In the genomic region with DNA sequence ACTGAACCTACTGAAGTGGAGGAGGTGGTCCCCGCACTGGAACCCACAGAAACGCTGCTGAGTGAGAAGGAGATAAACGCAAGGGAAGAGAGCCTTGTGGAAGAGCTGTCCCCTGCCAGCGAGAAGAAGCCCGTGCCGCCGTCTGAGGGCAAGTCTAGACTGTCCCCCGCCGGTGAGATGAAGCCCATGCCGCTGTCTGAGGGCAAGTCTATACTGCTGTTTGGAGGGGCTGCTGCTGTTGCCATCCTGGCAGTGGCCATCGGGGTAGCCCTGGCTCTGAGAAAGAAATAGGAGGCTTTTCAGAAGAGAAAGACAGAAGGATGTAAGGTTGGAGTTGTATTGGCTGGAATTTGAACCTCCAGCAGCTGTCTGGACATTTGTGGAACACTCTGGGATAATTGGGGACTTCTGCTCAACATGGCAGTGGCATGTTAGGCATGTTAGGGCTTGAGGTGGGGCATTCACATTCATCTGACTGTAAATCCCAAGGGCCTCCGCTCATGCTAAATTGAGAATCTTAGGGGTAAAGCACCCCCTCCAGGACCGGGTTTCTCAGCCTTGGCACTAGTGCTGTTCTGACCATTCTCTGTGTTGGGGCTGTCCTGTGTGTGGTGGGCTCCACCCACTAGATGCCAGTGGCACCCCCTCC, we compare ENCODE assay signal across 17 cellular contexts. TPM values are rescaled to one million over a fixed set of nuclear protein-coding genes. Genes with fewer than 3 reads are reported as not detected.
A peak's percentile ranks its signal among the peaks of the same experiment; 100 is the strongest.
DNase-seq lines count a peak whose midpoint lies in the region; ATAC-seq, FAIRE-seq and TF ChIP-seq lines count a peak whose summit lies in the region.
"Had no signal": no experiment of that assay in that cellular context is flagged by ENCODE, and none has a peak within 500 bp of the region (broad histone marks: within the 10 kb centered on the region; RNA-seq: fewer than 3 reads in every experiment).

No MANE protein-coding gene starts in this region.

- POLR2A ChIA-PET in naive thymus-derived CD4-positive, alpha-beta T cell (lab: Charles Lee): interaction anchor here (1.0 kb wide), 1 partner anchor 13 kb away, joined by 3 read pairs; no protein-coding TSS in a partner anchor

- peak overlapping the region; percentile 64 to 88 (median 79) for H3K4me2 ChIP-seq in BLaER1 treated with 17β-estradiol and CSF1 and Interleukin-3, amounts not matched to agents 10 nM and 100 nM
- peak overlapping the region; percentile 36 for H3K4me2 ChIP-seq in astrocyte (ENCODE audit: low read length)

- H3K36me3 Mint-ChIP-seq in HFFc6 (ENCODE audit: low read depth) (peaks cover 34% of the 10 kb centered on the region), astrocyte (ENCODE audit: low read depth, unreplicated experiment) (peaks cover 30% of the 10 kb centered on the region)
- peaks cover 4 to 17% (median 15%) of the 10 kb centered on the region in 5 donors for H3K36me3 Mint-ChIP-seq in naive thymus-derived CD4-positive, alpha-beta T cell

- no peak for ATAC-seq in naive thymus-derived CD4-positive, alpha-beta T cell
- ATAC-seq in GM19023 (IDR thresholded peaks at IDR 0.05; ENCODE audit: unreplicated experiment): no peak
- ATAC-seq: left lung, pancreas had no signal

- H4K20me1 ChIP-seq in BLaER1 treated with 17β-estradiol and CSF1 and Interleukin-3, amounts not matched to agents 10 nM and 100 nM: peaks cover 0 to 60% (median 31%) of the 10 kb centered on the region in 11 experiments; a peak in 15 of 22 replicates
- peaks cover 33% of the 10 kb centered on the region for H4K20me1 ChIP-seq in astrocyte (ENCODE audit: insufficient read depth, low read length)

- peak overlapping the region in 7 of 11 experiments; percentile 11 to 50 (median 40); a peak in 9 of 22 replicates for H3K9ac ChIP-seq in BLaER1 treated with 17β-estradiol and CSF1 and Interleukin-3, amounts not matched to agents 10 nM and 100 nM
- H3K9ac ChIP-seq in astrocyte (ENCODE audit: low read length): peak overlapping the region; percentile 32

- TF ChIP-seq CTCF in HFFc6 (IDR thresholded peaks at IDR 0.05) (no peak), astrocyte (IDR thresholded peaks at IDR 0.05; ENCODE audit: insufficient read depth, low read depth, low read length) (no peak)

- H3K27me3 Mint-ChIP-seq in HFFc6 (ENCODE audit: insufficient read depth) (no peaks in the 10 kb centered on the region; the same call in none of the 2 replicates), astrocyte (ENCODE audit: low read depth, unreplicated experiment) (no peaks in the 10 kb centered on the region)
- no peaks in the 10 kb centered on the region for H3K27me3 Mint-ChIP-seq in naive thymus-derived CD4-positive, alpha-beta T cell
- H3K27me3 Mint-ChIP-seq: activated CD8-positive, alpha-beta memory T cell treated with anti-CD3 and anti-CD28 coated beads, Interleukin-2, amount 10 ng/mL, durations not matched to agents 7 days and 5 days had no signal

- FAIRE-seq in astrocyte (lab: Jason Lieb, UNC) (no peak), H54 (lab: Jason Lieb, UNC) (no peak)
- FAIRE-seq: GM12892, pancreas had no signal

- H3K9me3 ChIP-seq in BLaER1 treated with 17β-estradiol and CSF1 and Interleukin-3, amounts not matched to agents 10 nM and 100 nM (replicated peaks in 1 of 11): no peaks in the 10 kb centered on the region
- H3K9me3 ChIP-seq in astrocyte (ENCODE audit: insufficient read depth, low read depth, low read length): no peaks in the 10 kb centered on the region
- H3K9me3 ChIP-seq in naive thymus-derived CD4-positive, alpha-beta T cell (ENCODE audit: control insufficient read depth in 2 of 3, low read length in 3 of 3): no peaks in the 10 kb centered on the region
- H3K9me3 ChIP-seq: BE2C, left lung, pancreas, SJCRH30, thyroid gland had no signal

- H3K4me3 Mint-ChIP-seq in HFFc6: peak overlapping the region; percentile 79
- no peak overlapping the region for H3K4me3 Mint-ChIP-seq in astrocyte (ENCODE audit: unreplicated experiment)
- H3K4me3 Mint-ChIP-seq in naive thymus-derived CD4-positive, alpha-beta T cell: no peak overlapping the region
- H3K4me3 Mint-ChIP-seq: activated CD8-positive, alpha-beta memory T cell treated with anti-CD3 and anti-CD28 coated beads, Interleukin-2, amount 10 ng/mL, durations not matched to agents 7 days and 5 days had no signal

- H3K9me3 Mint-ChIP-seq in HFFc6 (no peaks in the 10 kb centered on the region), astrocyte (ENCODE audit: unreplicated experiment) (no peaks in the 10 kb centered on the region)
- no peaks in the 10 kb centered on the region for H3K9me3 Mint-ChIP-seq in naive thymus-derived CD4-positive, alpha-beta T cell

- H3K36me3 ChIP-seq in BLaER1 treated with 17β-estradiol and CSF1 and Interleukin-3, amounts not matched to agents 10 nM and 100 nM: peaks cover 42 to 60% (median 50%) of the 10 kb centered on the region in 11 experiments
- peaks cover 29% of the 10 kb centered on the region for H3K36me3 ChIP-seq in astrocyte (ENCODE audit: insufficient read depth, low read length)
- H3K36me3 ChIP-seq in naive thymus-derived CD4-positive, alpha-beta T cell (ENCODE audit: control insufficient read depth in 2 of 3, insufficient read depth in 3 of 3, low read length in 3 of 3): peaks cover 0 to 48% (median 3%) of the 10 kb centered on the region in 3 experiments

- peaks cover 23% of the 10 kb centered on the region for H3K79me2 ChIP-seq in astrocyte (ENCODE audit: insufficient read depth, low read length)

- no peak overlapping the region for H2AFZ ChIP-seq in astrocyte (ENCODE audit: low read depth, low read length)

- TF ChIP-seq POLR2A in H54 (IDR thresholded peaks at IDR 0.05; ENCODE audit: low read depth, low read length): no peak

- CTCF ChIA-PET in naive thymus-derived CD4-positive, alpha-beta T cell (lab: Charles Lee): no interaction called here

- no peaks in the 10 kb centered on the region for H3K27me3 ChIP-seq in BLaER1 treated with 17β-estradiol and CSF1 and Interleukin-3, amounts not matched to agents 10 nM and 100 nM
- H3K27me3 ChIP-seq in astrocyte (ENCODE audit: insufficient read depth, low read length): no peaks in the 10 kb centered on the region
- no peaks in the 10 kb centered on the region for H3K27me3 ChIP-seq in naive thymus-derived CD4-positive, alpha-beta T cell (ENCODE audit: control insufficient read depth in 2 of 2, insufficient read depth in 2 of 2, low read length in 2 of 2)
- H3K27me3 ChIP-seq: BE2C, left lung, pancreas, SJCRH30, thyroid gland had no signal

- H3K27ac ChIP-seq in BLaER1 treated with 17β-estradiol and CSF1 and Interleukin-3, amounts not matched to agents 10 nM and 100 nM: peak overlapping the region in 8 of 11 experiments; percentile 7 to 45 (median 28); a peak in 11 of 22 replicates
- peak overlapping the region; percentile 43 for H3K27ac ChIP-seq in astrocyte (ENCODE audit: low read depth, low read length)
- peak overlapping the region; percentile 53 for H3K27ac ChIP-seq in naive thymus-derived CD4-positive, alpha-beta T cell (ENCODE audit: low read depth, low read length)
- H3K27ac ChIP-seq: pancreas, SJCRH30, thyroid gland had no signal

- peak overlapping the region; percentile 99 for H3K27ac Mint-ChIP-seq in HFFc6
- H3K27ac Mint-ChIP-seq in astrocyte (ENCODE audit: unreplicated experiment): no peak overlapping the region
- H3K27ac Mint-ChIP-seq in naive thymus-derived CD4-positive, alpha-beta T cell: peak overlapping the region in 8 of 9 donors; percentile 30 to 93 (median 83)

- intact Hi-C loops in naive thymus-derived CD4-positive, alpha-beta T cell (cut with micrococcal nuclease): no loop called here

- H3K4me1 Mint-ChIP-seq in HFFc6 (ENCODE audit: low read depth) (peaks cover 47% of the 10 kb centered on the region), astrocyte (ENCODE audit: low read depth, unreplicated experiment) (peaks cover 21% of the 10 kb centered on the region)
- peaks cover 9 to 25% (median 23%) of the 10 kb centered on the region in 7 donors for H3K4me1 Mint-ChIP-seq in naive thymus-derived CD4-positive, alpha-beta T cell

- no peak overlapping the region for H3K4me3 ChIP-seq in BLaER1 treated with 17β-estradiol and CSF1 and Interleukin-3, amounts not matched to agents 10 nM and 100 nM
- H3K4me3 ChIP-seq in astrocyte (ENCODE audit: insufficient read depth, low read depth, low read length): no peak overlapping the region
- no peak overlapping the region for H3K4me3 ChIP-seq in naive thymus-derived CD4-positive, alpha-beta T cell (ENCODE audit: low read length)
- H3K4me3 ChIP-seq: left lung, pancreas, SJCRH30, thyroid gland had no signal

- H3K4me1 ChIP-seq in BLaER1 treated with 17β-estradiol and CSF1 and Interleukin-3, amounts not matched to agents 10 nM and 100 nM: peaks cover 24 to 59% (median 55%) of the 10 kb centered on the region in 10 experiments
- H3K4me1 ChIP-seq in astrocyte (ENCODE audit: insufficient read depth, low read length): peaks cover 19% of the 10 kb centered on the region
- H3K4me1 ChIP-seq in naive thymus-derived CD4-positive, alpha-beta T cell (ENCODE audit: control insufficient read depth in 2 of 2, insufficient read depth in 2 of 2, low read length in 2 of 2): peaks cover 0 to 7% of the 10 kb centered on the region in 2 donors
- H3K4me1 ChIP-seq: pancreas, thyroid gland had no signal

- no peak for DNase-seq in HFFc6
- DNase-seq in astrocyte (ENCODE audit: low read depth): no peak
- no peak for DNase-seq in naive thymus-derived CD4-positive, alpha-beta T cell
- no peak for DNase-seq in H54 (ENCODE audit: insufficient read length, low spot score)
- no peak for DNase-seq in LoVo (ENCODE audit: low spot score)
- DNase-seq in HT-29 (ENCODE audit: low spot score): no peak
- DNase-seq: activated CD8-positive, alpha-beta memory T cell treated with anti-CD3 and anti-CD28 coated beads, Interleukin-2, amount 10 ng/mL, durations not matched to agents 7 days and 5 days; BE2C; hypothalamus; left lung; NCI-H2171 treated with DMSO at 0.1 percent for 48 hours; pancreas; SJCRH30; thyroid gland had no signal

RNA-seq across cellular contexts. Expression of gene BID, which starts 46.9 kb away (rescaled TPM):
- total RNA-seq in HFFc6 (2021; fragmentation: NEBNext Ultra II Directional; extraction: Animal tissue kit (Norgen Biotek cat#: 25700)): 10 to 100 TPM; 48.7 to 61.0 (median 50.6) TPM
- total RNA-seq in astrocyte: 30.5 and 35.1 TPM in 2 replicates
- 10 to 100 TPM; 15.4 to 64.6 (median 21.9) TPM for total RNA-seq in naive thymus-derived CD4-positive, alpha-beta T cell
- 10 to 100 TPM; 51.4 to 66.2 TPM for polyA plus RNA-seq in naive thymus-derived CD4-positive, alpha-beta T cell
- 290 and 308 TPM in 2 replicates for total RNA-seq in HT-29 (2014; rRNA removed; shearing (Covaris generic))
